Comparison of ENCODE assay signal across 19 cellular contexts in genomic region chr10:30858499-30858898, GRCh38.
A peak's percentile ranks its signal among the peaks of the same experiment; 100 is the strongest.
DNase-seq lines count a peak whose midpoint lies in the region; ATAC-seq and TF ChIP-seq lines count a peak whose summit lies in the region.
"Had no signal": no experiment of that assay in that cellular context is flagged by ENCODE, and none has a peak within 500 bp of the region (broad histone marks: within the 10 kb centered on the region; RNA-seq: fewer than 3 reads in every experiment).

No MANE protein-coding gene starts in this region.

- no peaks in the 10 kb centered on the region for H3K9me3 ChIP-seq in left ventricle myocardium inferior (replicated peaks)
- no peaks in the 10 kb centered on the region for H3K9me3 ChIP-seq in sigmoid colon
- H3K9me3 ChIP-seq: A549 had no signal

- CTCF ChIA-PET in GM10248 (lab: Yijun Ruan, JAX), result interaction anchor here (1.5 kb wide), 1 partner anchor 106 kb away, joined by 3 read pairs; no protein-coding TSS in a partner anchor

- H3K27me3 ChIP-seq in left ventricle myocardium inferior (ENCODE audit: low read depth), result no peaks in the 10 kb centered on the region
- H3K27me3 ChIP-seq in sigmoid colon, result no peaks in the 10 kb centered on the region
- H3K27me3 ChIP-seq: cardiac muscle cell had no signal

- no peaks in the 10 kb centered on the region for H3K36me3 ChIP-seq in left ventricle myocardium inferior
- H3K36me3 ChIP-seq in sigmoid colon, result no peaks in the 10 kb centered on the region
- H3K36me3 ChIP-seq: cardiac muscle cell had no signal

- TF ChIP-seq CTCF in left ventricle myocardium inferior (IDR thresholded peaks at IDR 0.05; ENCODE audit: borderline replicate concordance), result no peak
- TF ChIP-seq CTCF in sigmoid colon (IDR thresholded peaks at IDR 0.05), result no peak
- no peak for TF ChIP-seq CTCF in GM10248 (IDR thresholded peaks at IDR 0.05; ENCODE audit: control extremely low read depth, extremely low read depth, low read depth, missing control alignments)

- ATAC-seq in stimulated activated naive CD8-positive, alpha-beta T cell treated with anti-CD3 and anti-CD28 coated beads, Interleukin-15, Interleukin-2, amounts not matched to agents 100 U/mL and 50 U/mL, for 24 hours, result no peak
- ATAC-seq: A549; effector memory CD8-positive, alpha-beta T cell; GM23338 had no signal

- TF ChIP-seq POLR2A in sigmoid colon (IDR thresholded peaks at IDR 0.05), result no peak

- H3K4me3 ChIP-seq in left ventricle myocardium inferior (no peak overlapping the region), sigmoid colon (no peak overlapping the region)
- H3K4me3 ChIP-seq: A549, cardiac muscle cell, GM23338 had no signal

- TF ChIP-seq EP300 in sigmoid colon (IDR thresholded peaks at IDR 0.05), result no peak

- H3K4me1 ChIP-seq in left ventricle myocardium inferior (peaks cover 52% of the 10 kb centered on the region), sigmoid colon (peaks cover 0 to 43% (median 12%) of the 10 kb centered on the region in 4 donors)
- H3K4me1 ChIP-seq: A549 had no signal

- 83 to 85% methylated on average over 2 of the region's 2 CpGs for WGBS in sigmoid colon, 2 donors

- POLR2A ChIA-PET in GM10248 (lab: Yijun Ruan, JAX), result no interaction called here

- DNase-seq in EH (ENCODE audit: low read depth) (peak; percentile 32), caudate nucleus (lab: John Stamatoyannopoulos, UW) (no peak), left ventricle myocardium inferior (no peak), sigmoid colon (no peak), HuH-7.5 (ENCODE audit: low spot score) (no peak), GM10248 (ENCODE audit: extremely low spot score) (no peak), GDM1 (lab: John Stamatoyannopoulos, UW) (no peak)
- DNase-seq in stimulated activated naive CD8-positive, alpha-beta T cell treated with anti-CD3 and anti-CD28 coated beads, Interleukin-15, Interleukin-2, amounts not matched to agents 100 U/mL and 50 U/mL, for 24 hours, result no peak
- DNase-seq: activated naive CD4-positive, alpha-beta T cell treated with anti-CD3 and anti-CD28 coated beads, Interleukin-2, amount 50 U/mL, for 16 hours; activated T-cell treated with anti-CD3 and anti-CD28 coated beads, Interleukin-2, amount 50 U/mL, for 1 hour; CD4-positive, CD25-positive, alpha-beta regulatory T cell; DMS79 treated with DMSO at 0.1 percent for 48 hours; effector memory CD8-positive, alpha-beta T cell; NCI-H1417; stimulated activated CD4-positive, alpha-beta T cell treated with anti-CD3 and anti-CD28 coated beads, Interleukin-4, amount 100 ng/mL, for 24 hours; trophoblast cell had no signal

- peak overlapping the region; percentile 45 for H3K27ac ChIP-seq in caudate nucleus (ENCODE audit: low read depth, low read length)
- peak overlapping the region; percentile 78 for H3K27ac ChIP-seq in left ventricle myocardium inferior (replicated peaks)
- peak overlapping the region in 3 of 4 donors; percentile 31 to 55 (median 47) for H3K27ac ChIP-seq in sigmoid colon
- H3K27ac ChIP-seq: A549, cardiac muscle cell had no signal

- intact Hi-C loops in left ventricle myocardium inferior (cut with micrococcal nuclease), result no loop called here
- intact Hi-C loops in sigmoid colon (cut with DNase I), result no loop called here
